Comparison of ENCODE assay signal across 17 cellular contexts in genomic region chr16:20023190-20023589, GRCh38. TPM values are rescaled to one million over a fixed set of nuclear protein-coding genes. Genes with fewer than 3 reads are reported as not detected.
DNase-seq lines count a peak whose midpoint lies in the region; ATAC-seq and TF ChIP-seq lines count a peak whose summit lies in the region.
"Had no signal": no experiment of that assay in that cellular context is flagged by ENCODE, and none has a peak within 500 bp of the region (broad histone marks: within the 10 kb centered on the region; RNA-seq: fewer than 3 reads in every experiment).

No MANE protein-coding gene starts in this region.

- H3K4me1 ChIP-seq in GM23338 (ENCODE audit: insufficient read depth) (no peaks in the 10 kb centered on the region), mammary epithelial cell (ENCODE audit: insufficient read depth, low read length) (no peaks in the 10 kb centered on the region), lower lobe of right lung (no peaks in the 10 kb centered on the region)
- H3K4me1 ChIP-seq: gastroesophageal sphincter, prostate gland had no signal

- ATAC-seq in GM23338 (no peak), lower lobe of right lung (no peak), GM21423 (IDR thresholded peaks at IDR 0.05; ENCODE audit: unreplicated experiment) (no peak)
- ATAC-seq in natural killer cell treated with Interleukin-12 subunit alpha and Interleukin-12 subunit beta and Interleukin-15 and Interleukin-18, amount 100 ng/mL, for 72 hours = no peak
- ATAC-seq: activated T-cell treated with anti-CD3 and anti-CD28 coated beads, Interleukin-2, amount 50 U/mL, for 72 hours; gastroesophageal sphincter had no signal

- no peak overlapping the region for H2AFZ ChIP-seq in GM23338
- H2AFZ ChIP-seq in mammary epithelial cell (ENCODE audit: low read depth, low read length) = no peak overlapping the region

- H3K4me3 Mint-ChIP-seq in GM23338 = no peak overlapping the region
- H3K4me3 Mint-ChIP-seq in natural killer cell treated with Interleukin-12 subunit alpha and Interleukin-12 subunit beta and Interleukin-15 and Interleukin-18, amount 100 ng/mL, for 72 hours = no peak overlapping the region
- H3K4me3 Mint-ChIP-seq: activated T-cell treated with anti-CD3 and anti-CD28 coated beads, Interleukin-2, amount 50 U/mL, for 72 hours; CD4-positive, CD25-positive, alpha-beta regulatory T cell; central memory CD8-positive, alpha-beta T cell; memory B cell had no signal

- peak; percentile 70 for DNase-seq in GM23338 (ENCODE audit: low spot score)
- DNase-seq in NB4 (ENCODE audit: low read depth) = peak; percentile 25
- DNase-seq in mammary epithelial cell = peak; percentile 2
- DNase-seq in left kidney (ENCODE audit: low read depth, low spot score) = peak; percentile 82
- no peak for DNase-seq in natural killer cell treated with Interleukin-12 subunit alpha and Interleukin-12 subunit beta and Interleukin-15 and Interleukin-18, amount 100 ng/mL, for 72 hours (ENCODE audit: low spot score)
- DNase-seq in lower lobe of right lung = no peak
- no peak for DNase-seq in caudate nucleus (lab: John Stamatoyannopoulos, UW)
- DNase-seq: activated CD4-positive, CD25-positive, alpha-beta regulatory T cell; activated T-cell treated with anti-CD3 and anti-CD28 coated beads, Interleukin-2, amount 50 U/mL, for 72 hours; NCI-H2107; stimulated activated CD4-positive, alpha-beta T cell treated with anti-CD3 and anti-CD28 coated beads, Interleukin-4, amount 100 ng/mL, for 24 hours had no signal

- no peaks in the 10 kb centered on the region for H4K20me1 ChIP-seq in GM23338 (replicated peaks; ENCODE audit: insufficient read depth)
- no peaks in the 10 kb centered on the region for H4K20me1 ChIP-seq in mammary epithelial cell (ENCODE audit: insufficient read depth, low read length)

- H3K27ac Mint-ChIP-seq in GM23338 = no peak overlapping the region
- H3K27ac Mint-ChIP-seq in natural killer cell treated with Interleukin-12 subunit alpha and Interleukin-12 subunit beta and Interleukin-15 and Interleukin-18, amount 100 ng/mL, for 72 hours = no peak overlapping the region
- H3K27ac Mint-ChIP-seq: activated T-cell treated with anti-CD3 and anti-CD28 coated beads, Interleukin-2, amount 50 U/mL, for 72 hours; CD4-positive, CD25-positive, alpha-beta regulatory T cell; memory B cell had no signal

- H3K9me3 Mint-ChIP-seq in GM23338 = no peaks in the 10 kb centered on the region; the same call in 2 of the 3 replicates
- peaks cover 4% of the 10 kb centered on the region for H3K9me3 Mint-ChIP-seq in natural killer cell treated with Interleukin-12 subunit alpha and Interleukin-12 subunit beta and Interleukin-15 and Interleukin-18, amount 100 ng/mL, for 72 hours

- dilution Hi-C loops in mammary epithelial cell (cut with HindIII; ENCODE audit: low sequenced_read_pairs) = no loop called here

- no peaks in the 10 kb centered on the region for H3K27me3 ChIP-seq in GM23338 (ENCODE audit: insufficient read depth)
- no peaks in the 10 kb centered on the region for H3K27me3 ChIP-seq in mammary epithelial cell (ENCODE audit: insufficient read depth, low read length)
- H3K27me3 ChIP-seq in lower lobe of right lung (ENCODE audit: low read depth) = no peaks in the 10 kb centered on the region
- H3K27me3 ChIP-seq: gastroesophageal sphincter had no signal

- no peak overlapping the region for H3K4me3 ChIP-seq in GM23338
- H3K4me3 ChIP-seq in NB4 (ENCODE audit: low read depth, low read length) = no peak overlapping the region
- no peak overlapping the region for H3K4me3 ChIP-seq in mammary epithelial cell (replicated peaks in 1 of 3; ENCODE audit: insufficient read depth in 1 of 3, low read depth in 2 of 3, low read length in 3 of 3)
- no peak overlapping the region for H3K4me3 ChIP-seq in lower lobe of right lung
- H3K4me3 ChIP-seq: gastroesophageal sphincter, prostate gland had no signal

- H3K36me3 ChIP-seq in GM23338 (ENCODE audit: insufficient read depth) = no peaks in the 10 kb centered on the region
- H3K36me3 ChIP-seq in mammary epithelial cell (ENCODE audit: insufficient read depth, low read length) = no peaks in the 10 kb centered on the region
- no peaks in the 10 kb centered on the region for H3K36me3 ChIP-seq in lower lobe of right lung
- H3K36me3 ChIP-seq: gastroesophageal sphincter, prostate gland had no signal

- CTCF ChIA-PET in mammary epithelial cell (lab: Charles Lee; ENCODE audit: low non-redundant PET) = no interaction called here

- H3K9me2 ChIP-seq in GM23338 (ENCODE audit: insufficient read depth) = no peaks in the 10 kb centered on the region

- no peak for TF ChIP-seq POLR2A in NB4 (IDR thresholded peaks at IDR 0.05; ENCODE audit: extremely low read depth, insufficient read length)

- H3K79me2 ChIP-seq in GM23338 (replicated peaks; ENCODE audit: insufficient read depth) (no peaks in the 10 kb centered on the region), mammary epithelial cell (ENCODE audit: insufficient read depth, low read length) (no peaks in the 10 kb centered on the region)

- no peaks in the 10 kb centered on the region for H3F3A ChIP-seq in GM23338 (replicated peaks; ENCODE audit: low read depth)

- 0% methylated on average over 1 of the region's 1 CpG for WGBS in mammary epithelial cell (ENCODE audit: low coverage, missing lambda C conversion rate)

- TF ChIP-seq CTCF in GM23338 (conservative IDR thresholded peaks at IDR 0.05; ENCODE audit: low read depth in 2 of 2) = no peak
- no peak for TF ChIP-seq CTCF in NB4 (IDR thresholded peaks at IDR 0.05; ENCODE audit: low read depth, low read length)
- TF ChIP-seq CTCF in mammary epithelial cell (conservative IDR thresholded peaks at IDR 0.05 in 1 of 2, IDR thresholded peaks at IDR 0.05 in 1 of 2; ENCODE audit: extremely low read depth in 1 of 2, insufficient read depth in 1 of 2, low read depth in 1 of 2, low read length in 2 of 2) = no peak
- no peak for TF ChIP-seq CTCF in lower lobe of right lung (IDR thresholded peaks at IDR 0.05)

- in situ Hi-C loops in mammary epithelial cell (cut with MboI; ENCODE audit: low sequenced_read_pairs in 2 of 2) = no loop called here

- H3K27ac ChIP-seq in GM23338 (ENCODE audit: low read depth) = no peak overlapping the region
- H3K27ac ChIP-seq in mammary epithelial cell (ENCODE audit: insufficient read depth, low read depth, low read length) = no peak overlapping the region
- H3K27ac ChIP-seq in lower lobe of right lung = no peak overlapping the region
- H3K27ac ChIP-seq in caudate nucleus (ENCODE audit: low read depth, low read length) = no peak overlapping the region
- H3K27ac ChIP-seq: gastroesophageal sphincter, prostate gland had no signal

- no peaks in the 10 kb centered on the region for H3K27me3 Mint-ChIP-seq in GM23338 (ENCODE audit: insufficient read depth, low read depth, poor library complexity)
- H3K27me3 Mint-ChIP-seq in natural killer cell treated with Interleukin-12 subunit alpha and Interleukin-12 subunit beta and Interleukin-15 and Interleukin-18, amount 100 ng/mL, for 72 hours = peaks cover 4 to 6% of the 10 kb centered on the region in 2 donors

- H3K9me3 ChIP-seq in mammary epithelial cell (replicated peaks; ENCODE audit: insufficient read depth, low read length) (no peaks in the 10 kb centered on the region), lower lobe of right lung (no peaks in the 10 kb centered on the region)
- H3K9me3 ChIP-seq: prostate gland had no signal

- intact Hi-C loops in mammary epithelial cell (cut with micrococcal nuclease) (no loop called here), lower lobe of right lung (cut with DNase I) (no loop called here)

- BruUV-seq in mammary epithelial cell (replicated peaks; lab: Mats Ljungman, UMichigan) = no TSS peak

- H3K4me1 Mint-ChIP-seq in GM23338 = no peaks in the 10 kb centered on the region
- no peaks in the 10 kb centered on the region for H3K4me1 Mint-ChIP-seq in natural killer cell treated with Interleukin-12 subunit alpha and Interleukin-12 subunit beta and Interleukin-15 and Interleukin-18, amount 100 ng/mL, for 72 hours (ENCODE audit: low read depth in 2 of 2)
- H3K4me1 Mint-ChIP-seq: CD4-positive, CD25-positive, alpha-beta regulatory T cell; central memory CD8-positive, alpha-beta T cell; memory B cell had no signal

- no peak overlapping the region for H3K4me2 ChIP-seq in GM23338
- no peak overlapping the region for H3K4me2 ChIP-seq in mammary epithelial cell (ENCODE audit: insufficient read depth, low read depth, low read length)

- no peaks in the 10 kb centered on the region for H3K36me3 Mint-ChIP-seq in GM23338 (ENCODE audit: low read depth)
- no peaks in the 10 kb centered on the region for H3K36me3 Mint-ChIP-seq in natural killer cell treated with Interleukin-12 subunit alpha and Interleukin-12 subunit beta and Interleukin-15 and Interleukin-18, amount 100 ng/mL, for 72 hours
- H3K36me3 Mint-ChIP-seq: CD4-positive, CD25-positive, alpha-beta regulatory T cell; memory B cell had no signal

- no peak overlapping the region for H3K9ac ChIP-seq in mammary epithelial cell (ENCODE audit: insufficient read depth, low read length)

RNA-seq across cellular contexts. Expression of gene GPR139, which starts 50.5 kb away (rescaled TPM):
- total RNA-seq in GM23338 (2014; rRNA removed; shearing (Covaris generic)) = 1.8 and 2.3 TPM in 2 replicates
- polyA plus RNA-seq in GM23338 (2016; fragmentation: Nextera tagmentation; extraction: Ambion mirVana) = 0.31 and 0.66 TPM in 2 replicates
- not detected for total RNA-seq in mammary epithelial cell
- not detected for polyA plus RNA-seq in mammary epithelial cell
- polyA minus RNA-seq in mammary epithelial cell = not detected
- total RNA-seq in natural killer cell treated with Interleukin-12 subunit alpha and Interleukin-12 subunit beta and Interleukin-15 and Interleukin-18, amount 100 ng/mL, for 72 hours = not detected
- total RNA-seq in lower lobe of right lung = not detected
- total RNA-seq: activated T-cell treated with anti-CD3 and anti-CD28 coated beads, Interleukin-2, amount 50 U/mL, for 72 hours; CD4-positive, CD25-positive, alpha-beta regulatory T cell; prostate gland had no signal
- polyA plus RNA-seq: CD4-positive, CD25-positive, alpha-beta regulatory T cell had no signal

Comparison
In these comparisons a context has a peak if more than half of its experiments do, and no peak if none do; other contexts are left out.
1. DNase-seq: peak in GM23338 (single experiment), NB4 (single experiment), mammary epithelial cell (single experiment) and left kidney (single experiment); none in natural killer cell treated with Interleukin-12 subunit alpha and Interleukin-12 subunit beta and Interleukin-15 and Interleukin-18, amount 100 ng/mL, for 72 hours (single experiment), lower lobe of right lung (single experiment) and caudate nucleus (0 of 61).